ENCODE assay signal across 17 cellular contexts in genomic region chr13:33394294-33394932, GRCh38.
A peak's percentile ranks its signal among the peaks of the same experiment; 100 is the strongest.
DNase-seq lines count a peak whose midpoint lies in the region; ATAC-seq and TF ChIP-seq lines count a peak whose summit lies in the region.
"Had no signal": no experiment of that assay in that cellular context is flagged by ENCODE, and none has a peak within 500 bp of the region (broad histone marks: within the 10 kb centered on the region; RNA-seq: fewer than 3 reads in every experiment).

No MANE protein-coding gene starts in this region.

- H2BK120ac ChIP-seq in mesenchymal stem cell (ENCODE audit: low read depth, low read length), result no peak overlapping the region

- no peak for TF ChIP-seq POLR2A in gastroesophageal sphincter (IDR thresholded peaks at IDR 0.05)

- 77 to 80% methylated on average over 1 to 3 of the region's 3 CpGs for WGBS in gastroesophageal sphincter (ENCODE audit: low coverage in 1 of 2), 2 donors
- 80% methylated on average over 3 of the region's 3 CpGs for WGBS in mesenchymal stem cell

- TF ChIP-seq EP300 in gastroesophageal sphincter (IDR thresholded peaks at IDR 0.05), result no peak

- H2AK5ac ChIP-seq in mesenchymal stem cell (ENCODE audit: low read length, severe bottlenecking), result no peak overlapping the region

- no peak overlapping the region for H2BK12ac ChIP-seq in mesenchymal stem cell (ENCODE audit: low read length in 2 of 2)

- DNase-seq in mesenchymal stem cell (no peak), NCI-H2107 treated with DMSO at 0.1 percent for 48 hours (lab: John Stamatoyannopoulos, UW; ENCODE audit: unreplicated experiment) (no peak)
- no peak for DNase-seq in activated effector memory CD4-positive, alpha-beta T cell treated with anti-CD3 and anti-CD28 coated beads, Interleukin-2, amount 50 U/mL, for 16 hours
- DNase-seq: DMS153, Karpas-422, MG63, NCI-H1105, NCI-H187, NCI-H345, NCI-H526 treated with DMSO at 0.1 percent for 48 hours, OCI-M1 had no signal

- no peak overlapping the region for H3K23ac ChIP-seq in mesenchymal stem cell (ENCODE audit: low read length in 2 of 2)

- H3K4me3 ChIP-seq in gastroesophageal sphincter, result no peak overlapping the region
- H3K4me3 ChIP-seq in mesenchymal stem cell (ENCODE audit: insufficient read depth in 1 of 2, low read depth in 1 of 2, low read length in 2 of 2), result no peak overlapping the region
- no peak overlapping the region for H3K4me3 ChIP-seq in rectal smooth muscle tissue (ENCODE audit: low read length)
- H3K4me3 ChIP-seq: MG63 had no signal

- H3K4me1 ChIP-seq in gastroesophageal sphincter (peaks cover 0 to 22% (median 0%) of the 10 kb centered on the region in 3 donors), mesenchymal stem cell (ENCODE audit: control insufficient read depth, insufficient read depth, low read depth, low read length) (peaks cover 2% of the 10 kb centered on the region), rectal smooth muscle tissue (ENCODE audit: control insufficient read depth, insufficient read depth, low read length) (peaks cover 11% of the 10 kb centered on the region)

- no peak overlapping the region for H3K4ac ChIP-seq in mesenchymal stem cell (ENCODE audit: low read depth in 1 of 2, low read length in 2 of 2)

- TF ChIP-seq CTCF in VCaP (conservative IDR thresholded peaks at IDR 0.05) (no peak), gastroesophageal sphincter (IDR thresholded peaks at IDR 0.05) (no peak)

- H3K9me3 ChIP-seq in gastroesophageal sphincter, result peaks cover 0 to 6% (median 0%) of the 10 kb centered on the region in 3 donors
- no peaks in the 10 kb centered on the region for H3K9me3 ChIP-seq in mesenchymal stem cell (ENCODE audit: control insufficient read depth, low read length)
- H3K9me3 ChIP-seq: MG63 had no signal

- no peak overlapping the region for H2BK15ac ChIP-seq in mesenchymal stem cell (ENCODE audit: low read depth, poor library complexity, severe bottlenecking)

- H3K9ac ChIP-seq in mesenchymal stem cell (ENCODE audit: low read length) (no peak overlapping the region), rectal smooth muscle tissue (ENCODE audit: low read length) (no peak overlapping the region)

- H3K27me3 ChIP-seq in gastroesophageal sphincter, result no peaks in the 10 kb centered on the region
- H3K27me3 ChIP-seq in mesenchymal stem cell (ENCODE audit: control insufficient read depth in 1 of 2, insufficient read depth in 1 of 2, low read length in 2 of 2), result no peaks in the 10 kb centered on the region
- H3K27me3 ChIP-seq in rectal smooth muscle tissue (ENCODE audit: control insufficient read depth, insufficient read depth, low read length), result no peaks in the 10 kb centered on the region
- H3K27me3 ChIP-seq: MG63 had no signal

- H4K8ac ChIP-seq in mesenchymal stem cell (ENCODE audit: low read length), result no peak overlapping the region

- no peak for ATAC-seq in gastroesophageal sphincter
- no peak for ATAC-seq in GM19395 (IDR thresholded peaks at IDR 0.05; ENCODE audit: unreplicated experiment)
- no peak for ATAC-seq in HG02571 (IDR thresholded peaks at IDR 0.05; ENCODE audit: unreplicated experiment)

- no peak overlapping the region for H3K18ac ChIP-seq in mesenchymal stem cell (ENCODE audit: low read depth in 1 of 2, low read length in 2 of 2)

- no peak overlapping the region for H2AFZ ChIP-seq in mesenchymal stem cell (ENCODE audit: low read depth, low read length)

- H3K4me2 ChIP-seq in mesenchymal stem cell (ENCODE audit: low read length, poor library complexity, severe bottlenecking), result no peak overlapping the region

- no peak overlapping the region for H4K91ac ChIP-seq in mesenchymal stem cell (ENCODE audit: low read length)

- no peak overlapping the region for H3K14ac ChIP-seq in mesenchymal stem cell (ENCODE audit: low read length in 2 of 2)

- no peak overlapping the region for H2BK5ac ChIP-seq in mesenchymal stem cell (ENCODE audit: low read depth, low read length, poor library complexity, severe bottlenecking)

- no peaks in the 10 kb centered on the region for H3K79me1 ChIP-seq in mesenchymal stem cell (replicated peaks; ENCODE audit: low read length, poor library complexity, severe bottlenecking)

- H3K36me3 ChIP-seq in gastroesophageal sphincter (no peaks in the 10 kb centered on the region), mesenchymal stem cell (ENCODE audit: control insufficient read depth in 1 of 2, insufficient read depth in 2 of 2, low read depth in 1 of 2, low read length in 2 of 2) (no peaks in the 10 kb centered on the region), rectal smooth muscle tissue (ENCODE audit: control insufficient read depth, insufficient read depth, low read length) (no peaks in the 10 kb centered on the region)
- H3K36me3 ChIP-seq: MG63 had no signal

- H3K27ac ChIP-seq in VCaP, result peak overlapping the region; percentile 18; the same call in 1 of the 2 replicates
- H3K27ac ChIP-seq in gastroesophageal sphincter, result peak overlapping the region in 3 of 4 donors; percentile 49 to 77 (median 67)
- H3K27ac ChIP-seq in mesenchymal stem cell (ENCODE audit: low read length, poor library complexity, severe bottlenecking), result peak overlapping the region; percentile 55
- H3K27ac ChIP-seq in rectal smooth muscle tissue (ENCODE audit: low read depth, low read length), result peak overlapping the region; percentile 50
- H3K27ac ChIP-seq: C4-2B had no signal
